ENCODE assay signal across 12 cellular contexts in the genomic region with DNA sequence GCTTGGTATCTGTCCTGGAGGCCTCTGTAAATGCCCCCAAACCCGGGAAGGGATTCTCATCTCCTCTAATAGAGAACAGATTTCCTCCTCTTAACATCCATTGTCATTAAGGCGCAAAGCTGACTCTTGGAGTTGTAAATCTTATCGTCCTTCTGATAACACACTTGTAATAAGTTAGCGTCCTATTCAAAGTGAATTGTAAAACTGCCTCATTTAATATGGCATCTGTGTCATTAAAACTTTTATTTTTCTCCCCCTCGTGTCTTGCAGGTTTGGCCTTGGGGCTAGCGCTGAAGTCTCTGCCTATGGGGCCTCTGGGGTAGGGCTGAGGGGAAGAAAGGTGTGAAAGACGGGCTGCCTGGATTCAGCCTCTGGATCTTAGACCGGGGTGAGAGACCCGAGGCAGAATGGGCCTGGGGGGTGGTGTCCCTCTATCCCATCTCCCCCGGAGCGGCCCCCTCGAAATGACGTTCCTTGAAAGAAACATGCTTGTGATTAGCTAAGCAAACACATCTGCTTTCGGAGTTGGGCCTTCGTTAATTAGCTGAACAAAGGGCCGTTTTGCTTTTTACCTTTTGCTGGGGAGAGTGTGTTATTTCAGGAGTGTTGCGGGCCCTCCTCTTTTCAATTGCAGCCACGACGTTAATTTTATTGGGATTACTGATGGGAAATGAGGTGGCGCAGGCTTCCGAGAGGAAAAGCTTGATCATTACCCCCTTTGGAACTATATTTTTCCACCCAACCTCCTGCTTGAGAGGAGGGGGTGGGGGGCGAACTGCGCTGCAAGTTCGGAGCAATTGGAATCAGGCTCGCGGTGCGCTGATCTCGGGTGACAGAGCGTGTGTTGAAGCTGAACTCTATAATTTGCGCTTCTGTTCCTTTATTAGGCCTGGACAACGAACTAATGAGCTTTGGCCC. TPM values are rescaled to one million over a fixed set of nuclear protein-coding genes. Genes with fewer than 3 reads are reported as not detected.
DNase-seq lines count a peak whose midpoint lies in the region; FAIRE-seq lines count a peak whose summit lies in the region.
"Had no signal": no experiment of that assay in that cellular context is flagged by ENCODE, and none has a peak within 500 bp of the region (broad histone marks: within the 10 kb centered on the region; RNA-seq: fewer than 3 reads in every experiment).

No MANE protein-coding gene starts in this region.

- peak; percentile 15 for FAIRE-seq in endometrium (lab: Jason Lieb, UNC)
- FAIRE-seq: GM19239 had no signal

- WGBS in thymus: 11% methylated on average over 31 of the region's 31 CpGs

- peaks cover 17% of the 10 kb centered on the region for H3K4me1 ChIP-seq in mucosa of stomach (ENCODE audit: control insufficient read depth, insufficient read depth, low read length)
- H3K4me1 ChIP-seq in thymus (ENCODE audit: control insufficient read depth, insufficient read depth, low read length): no peaks in the 10 kb centered on the region

- H3K27me3 ChIP-seq in mucosa of stomach (ENCODE audit: control insufficient read depth, insufficient read depth, low read length) (no peaks in the 10 kb centered on the region), thymus (ENCODE audit: control insufficient read depth, insufficient read depth) (peaks cover 86% of the 10 kb centered on the region)

- H3K4me3 ChIP-seq in SK-N-MC (peak overlapping the region; percentile 52), mucosa of stomach (ENCODE audit: low read length) (no peak overlapping the region), thymus (ENCODE audit: low read length) (no peak overlapping the region)

- H3K9ac ChIP-seq in SK-N-MC (ENCODE audit: insufficient read length) (peak overlapping the region; percentile 18), mucosa of stomach (ENCODE audit: low read length) (peak overlapping the region; percentile 57)

- H3K36me3 ChIP-seq in SK-N-MC (ENCODE audit: insufficient read depth, low read length) (peaks cover 1% of the 10 kb centered on the region), mucosa of stomach (ENCODE audit: control insufficient read depth, insufficient read depth, low read length) (no peaks in the 10 kb centered on the region), thymus (ENCODE audit: control insufficient read depth, insufficient read depth) (no peaks in the 10 kb centered on the region)

- H3K27ac ChIP-seq in SK-N-MC (peak overlapping the region; percentile 74), thymus (ENCODE audit: low read depth) (peak overlapping the region; percentile 33)

- no peaks in the 10 kb centered on the region for H3K9me3 ChIP-seq in SK-N-MC (ENCODE audit: low read depth, low read length)
- no peaks in the 10 kb centered on the region for H3K9me3 ChIP-seq in mucosa of stomach (ENCODE audit: control insufficient read depth, low read length)
- peaks cover 2% of the 10 kb centered on the region for H3K9me3 ChIP-seq in thymus (ENCODE audit: control insufficient read depth)

- no peak for DNase-seq in SK-N-MC (ENCODE audit: low read depth, low spot score)
- DNase-seq in activated CD4-positive, alpha-beta T cell treated with anti-CD3 and anti-CD28 coated beads, Interleukin-2, amount 50 U/mL, for 4 hours: no peak
- DNase-seq in NCI-H748 treated with DMSO at 0.1 percent for 48 hours (lab: John Stamatoyannopoulos, UW): no peak
- DNase-seq in NCI-H526 treated with DMSO at 0.1 percent for 48 hours (lab: John Stamatoyannopoulos, UW): no peak
- no peak for DNase-seq in HT-29 (ENCODE audit: low spot score)
- DNase-seq: activated CD4-positive, CD25-positive, alpha-beta regulatory T cell treated with anti-CD3 and anti-CD28 coated beads, Interleukin-2, amount 50 U/mL, for 72 hours; anterior cingulate cortex; EL had no signal

RNA-seq across cellular contexts. Expression of a gene that starts 12.4 kb away (rescaled TPM):
- 11.9 TPM for polyA plus RNA-seq in thymus
- total RNA-seq in HT-29 (2014; rRNA removed; shearing (Covaris generic)): 12.6 and 14.0 TPM in 2 replicates
